16 cellular contexts compared by ENCODE assay signal in the genomic region with DNA sequence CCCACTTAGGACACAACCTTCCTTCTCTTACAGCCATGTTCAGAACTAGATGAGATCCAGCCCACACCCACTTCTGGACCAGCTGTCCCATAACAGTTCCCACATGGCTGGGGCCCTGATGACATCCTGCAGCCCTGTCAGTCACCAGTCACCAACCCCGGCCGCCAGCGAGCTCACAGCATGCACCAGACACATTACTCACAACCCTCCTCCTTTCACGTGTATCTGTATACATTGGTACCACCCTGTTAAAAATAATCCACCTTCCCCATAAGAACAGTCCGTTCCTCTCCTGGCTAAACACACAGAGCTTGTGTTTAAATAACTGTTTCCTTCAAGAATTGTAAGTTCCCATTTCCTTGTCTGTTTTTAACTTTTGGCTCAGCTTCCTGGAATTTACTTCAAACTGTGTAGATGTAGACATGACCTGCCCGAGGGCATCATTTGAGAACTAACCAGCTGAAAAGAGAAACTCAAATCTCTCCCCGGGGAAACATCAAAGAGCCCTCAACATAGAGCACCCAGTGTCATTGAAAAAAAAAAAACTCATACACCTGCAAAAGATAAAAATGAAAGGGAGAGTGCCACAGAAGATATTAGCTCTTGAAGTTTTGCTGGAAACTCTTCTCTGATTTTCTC. TPM values are rescaled to one million over a fixed set of nuclear protein-coding genes. Genes with fewer than 3 reads are reported as not detected.
DNase-seq lines count a peak whose midpoint lies in the region; ATAC-seq and TF ChIP-seq lines count a peak whose summit lies in the region.
"Had no signal": no experiment of that assay in that cellular context is flagged by ENCODE, and none has a peak within 500 bp of the region (broad histone marks: within the 10 kb centered on the region; RNA-seq: fewer than 3 reads in every experiment).

No MANE protein-coding gene starts in this region.

- H3K9me3 ChIP-seq in CD8-positive, alpha-beta T cell (ENCODE audit: low read length) = no peaks in the 10 kb centered on the region
- H3K9me3 ChIP-seq in MM.1S (replicated peaks; ENCODE audit: insufficient read depth, low read length) (no peaks in the 10 kb centered on the region), spleen (no peaks in the 10 kb centered on the region)

- H3K9me2 ChIP-seq in MM.1S (replicated peaks; ENCODE audit: insufficient read depth, low read length) = no peaks in the 10 kb centered on the region

- H4K20me1 ChIP-seq in MM.1S (ENCODE audit: insufficient read depth, low read length) = no peaks in the 10 kb centered on the region

- CTCF ChIA-PET in CD8-positive, alpha-beta T cell (lab: Charles Lee) = interaction anchor here (0.7 to 1.0 kb wide), 3 partner anchors 11 to 52 kb away, joined by 3 read pairs; no protein-coding TSS in a partner anchor

- H3K36me3 ChIP-seq in CD8-positive, alpha-beta T cell (ENCODE audit: insufficient read depth, low read length) = no peaks in the 10 kb centered on the region
- H3K36me3 ChIP-seq in MM.1S (replicated peaks; ENCODE audit: insufficient read depth, low read length) = no peaks in the 10 kb centered on the region
- no peaks in the 10 kb centered on the region for H3K36me3 ChIP-seq in spleen

- DNase-seq in CD8-positive, alpha-beta T cell = peak in 3 of 7 experiments; percentile 13 to 26 (median 20)
- DNase-seq in MM.1S (peak; percentile 9), mesothelial cell of epicardium (ENCODE audit: low spot score in 2 of 2, unreplicated experiment in 2 of 2) (no peak), spleen (no peak), KBM-7 (no peak)
- peak; percentile 21 to 38 for DNase-seq in activated T-cell treated with anti-CD3 and anti-CD28 coated beads, Interleukin-2, amount 50 U/mL, for 48 hours
- DNase-seq in stimulated activated CD4-positive, alpha-beta T cell treated with anti-CD3 and anti-CD28 coated beads, Interleukin-12 subunit alpha, Interleukin-12 subunit beta, amount 100 ng/mL, for 4 hours = peak; percentile 8
- DNase-seq: effector CD8-positive, alpha-beta T cell; left colon; NCI-H1092 treated with DMSO at 0.1 percent for 48 hours; nephron progenitor cell had no signal

- no peak for TF ChIP-seq POLR2A in spleen (IDR thresholded peaks at IDR 0.05)

- peak overlapping the region; percentile 60 for H3K4me3 Mint-ChIP-seq in CD8-positive, alpha-beta T cell
- no peak overlapping the region for H3K4me3 Mint-ChIP-seq in mesothelial cell of epicardium
- H3K4me3 Mint-ChIP-seq: GM23338; nephron progenitor cell; stimulated activated naive CD8-positive, alpha-beta T cell treated with anti-CD3 and anti-CD28 coated beads, Interleukin-15, Interleukin-2, amounts not matched to agents 100 ng/mL and 50 ng/mL, for 24 hours had no signal

- H3K27me3 Mint-ChIP-seq in CD8-positive, alpha-beta T cell (ENCODE audit: low read depth) = no peaks in the 10 kb centered on the region
- peaks cover 67% of the 10 kb centered on the region for H3K27me3 Mint-ChIP-seq in mesothelial cell of epicardium (ENCODE audit: low read depth)
- H3K27me3 Mint-ChIP-seq: stimulated activated naive CD8-positive, alpha-beta T cell treated with anti-CD3 and anti-CD28 coated beads, Interleukin-15, Interleukin-2, amounts not matched to agents 100 ng/mL and 50 ng/mL, for 24 hours had no signal

- intact Hi-C loops in CD8-positive, alpha-beta T cell (cut with DNase I, micrococcal nuclease) = no loop called here
- intact Hi-C loops in spleen (cut with DNase I; ENCODE audit: low total_unique reads) = no loop called here

- peak overlapping the region; percentile 30 for H3K27ac Mint-ChIP-seq in CD8-positive, alpha-beta T cell
- H3K27ac Mint-ChIP-seq in mesothelial cell of epicardium = no peak overlapping the region
- H3K27ac Mint-ChIP-seq: GM23338; nephron progenitor cell; stimulated activated naive CD8-positive, alpha-beta T cell treated with anti-CD3 and anti-CD28 coated beads, Interleukin-15, Interleukin-2, amounts not matched to agents 100 ng/mL and 50 ng/mL, for 24 hours had no signal

- H3K9ac ChIP-seq in MM.1S (ENCODE audit: low read length) = no peak overlapping the region

- no peaks in the 10 kb centered on the region for H3K9me3 Mint-ChIP-seq in CD8-positive, alpha-beta T cell
- no peaks in the 10 kb centered on the region for H3K9me3 Mint-ChIP-seq in mesothelial cell of epicardium
- H3K9me3 Mint-ChIP-seq: GM23338; nephron progenitor cell; stimulated activated naive CD8-positive, alpha-beta T cell treated with anti-CD3 and anti-CD28 coated beads, Interleukin-15, Interleukin-2, amounts not matched to agents 100 ng/mL and 50 ng/mL, for 24 hours had no signal

- ATAC-seq in CD8-positive, alpha-beta T cell = peak; percentile 75
- no peak for ATAC-seq in HG03025 (IDR thresholded peaks at IDR 0.05; ENCODE audit: low FRiP score, unreplicated experiment)
- ATAC-seq: GM23338, left colon had no signal

- no peak overlapping the region for H3K27ac ChIP-seq in CD8-positive, alpha-beta T cell (ENCODE audit: low read depth, low read length)
- no peak overlapping the region for H3K27ac ChIP-seq in MM.1S (ENCODE audit: low read length)
- no peak overlapping the region for H3K27ac ChIP-seq in spleen
- H3K27ac ChIP-seq: skin epidermis had no signal

- peaks cover 18% of the 10 kb centered on the region for H3K4me1 Mint-ChIP-seq in CD8-positive, alpha-beta T cell (ENCODE audit: low read depth)
- peaks cover 7% of the 10 kb centered on the region for H3K4me1 Mint-ChIP-seq in mesothelial cell of epicardium
- H3K4me1 Mint-ChIP-seq: nephron progenitor cell had no signal

- H3K36me3 Mint-ChIP-seq in CD8-positive, alpha-beta T cell = no peaks in the 10 kb centered on the region
- H3K36me3 Mint-ChIP-seq in mesothelial cell of epicardium = no peaks in the 10 kb centered on the region

- H3K79me2 ChIP-seq in MM.1S (ENCODE audit: low read length) = no peaks in the 10 kb centered on the region

- 27 to 31% (median 28%) methylated on average over 7 of the region's 7 CpGs for WGBS in spleen, 5 donors

- peaks cover 13% of the 10 kb centered on the region for H3K4me1 ChIP-seq in CD8-positive, alpha-beta T cell (ENCODE audit: insufficient read depth, low read length)
- H3K4me1 ChIP-seq in MM.1S (ENCODE audit: low read length) (no peaks in the 10 kb centered on the region), spleen (no peaks in the 10 kb centered on the region)

- TF ChIP-seq CTCF in CD8-positive, alpha-beta T cell (IDR thresholded peaks at IDR 0.05) = no peak
- no peak for TF ChIP-seq CTCF in MM.1S (IDR thresholded peaks at IDR 0.05; ENCODE audit: low read length)
- no peak for TF ChIP-seq CTCF in mesothelial cell of epicardium (IDR thresholded peaks at IDR 0.05; ENCODE audit: unreplicated experiment)
- TF ChIP-seq CTCF in spleen (IDR thresholded peaks at IDR 0.05 in 8 of 11, conservative IDR thresholded peaks at IDR 0.05 in 3 of 11) = no peak

- H3K4me3 ChIP-seq in CD8-positive, alpha-beta T cell (ENCODE audit: low read depth, low read length) = no peak overlapping the region
- H3K4me3 ChIP-seq in MM.1S (ENCODE audit: low read length) = no peak overlapping the region
- no peak overlapping the region for H3K4me3 ChIP-seq in spleen
- H3K4me3 ChIP-seq: GM23338, skin epidermis had no signal

- H3F3A ChIP-seq in MM.1S (ENCODE audit: insufficient read depth, low read length) = no peaks in the 10 kb centered on the region

- no peak overlapping the region for H2AFZ ChIP-seq in MM.1S (ENCODE audit: low read length)
- H2AFZ ChIP-seq: GM23338 had no signal

- POLR2A ChIA-PET in CD8-positive, alpha-beta T cell (lab: Charles Lee) = no interaction called here

- in situ Hi-C loops in KBM-7 (cut with MboI; ENCODE audit: low pct_unique_long_range_greater_than_20kb, low sequenced_read_pairs) = no loop called here

- no peaks in the 10 kb centered on the region for H3K27me3 ChIP-seq in CD8-positive, alpha-beta T cell (ENCODE audit: insufficient read depth, low read length)
- H3K27me3 ChIP-seq in MM.1S (replicated peaks; ENCODE audit: insufficient read depth, low read length) (no peaks in the 10 kb centered on the region), spleen (replicated peaks in 1 of 7) (peaks cover 0 to 36% (median 0%) of the 10 kb centered on the region in 7 donors)

- no peak overlapping the region for H3K4me2 ChIP-seq in MM.1S (ENCODE audit: low read depth, low read length)
- H3K4me2 ChIP-seq: GM23338 had no signal

RNA-seq across cellular contexts. Expression of gene PRLHR, which starts 26.0 kb away (rescaled TPM):
- total RNA-seq in CD8-positive, alpha-beta T cell = not detected
- total RNA-seq in mesothelial cell of epicardium = not detected in 3 replicates
- total RNA-seq in spleen = not detected
- polyA plus RNA-seq in spleen = not detected
- total RNA-seq: HT1080, left colon had no signal
- polyA plus RNA-seq: GM23338 had no signal

Comparison
In these comparisons a context has a peak if more than half of its experiments do, and no peak if none do; other contexts are left out.
1. DNase-seq: peak in MM.1S (single experiment), activated T-cell treated with anti-CD3 and anti-CD28 coated beads, Interleukin-2, amount 50 U/mL, for 48 hours (2 of 2) and stimulated activated CD4-positive, alpha-beta T cell treated with anti-CD3 and anti-CD28 coated beads, Interleukin-12 subunit alpha, Interleukin-12 subunit beta, amount 100 ng/mL, for 4 hours (single experiment); none in mesothelial cell of epicardium (0 of 2), spleen (single experiment) and KBM-7 (single experiment).